In the genomic region with DNA sequence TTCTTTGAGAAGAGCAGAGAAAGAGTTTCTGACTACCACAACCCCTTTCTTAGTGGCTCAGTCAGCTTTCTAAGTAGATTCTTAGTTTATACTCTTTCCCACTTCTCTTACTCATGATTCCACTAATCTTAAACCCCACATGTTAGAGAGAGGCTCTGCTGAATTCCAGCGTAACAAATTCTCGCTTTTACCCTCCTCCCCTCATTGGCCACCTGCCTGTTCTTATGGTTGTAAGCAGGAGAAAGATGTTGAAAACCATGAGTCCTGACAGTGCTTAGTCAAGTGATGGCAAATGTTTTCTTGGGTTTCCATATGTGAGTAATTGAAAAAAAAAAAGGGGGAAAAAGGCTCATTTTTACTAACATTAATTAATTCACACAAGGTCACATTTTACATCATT, we compare ENCODE assay signal across 26 cellular contexts.
"Had no signal": no experiment of that assay in that cellular context is flagged by ENCODE, and none has a peak within 500 bp of the region (broad histone marks: within the 10 kb centered on the region; RNA-seq: fewer than 3 reads in every experiment).

No MANE protein-coding gene starts in this region.

- H3K4me3 ChIP-seq: esophagus squamous epithelium, gastroesophageal sphincter, heart left ventricle, hepatocyte, left lung, neural progenitor cell, prostate gland, right atrium auricular region, smooth muscle cell, stomach, testis, tibial artery had no signal

- H3K27ac ChIP-seq: esophagus squamous epithelium, gastroesophageal sphincter, heart left ventricle, hepatocyte, left lung, neural progenitor cell, prostate gland, right atrium auricular region, stomach, testis, tibial artery had no signal

- ATAC-seq: effector memory CD8-positive, alpha-beta T cell; gastroesophageal sphincter; heart left ventricle; left lung; naive thymus-derived CD4-positive, alpha-beta T cell; sciatic nerve had no signal

- DNase-seq: cortex of kidney; effector memory CD8-positive, alpha-beta T cell; erythroblast; esophagus squamous epithelium; foreskin fibroblast; heart left ventricle; kidney; left lung; mesendoderm; midbrain; naive thymus-derived CD4-positive, alpha-beta T cell; stimulated activated CD4-positive, alpha-beta T cell treated with anti-CD3 and anti-CD28 coated beads, Interleukin-12 subunit alpha, Interleukin-12 subunit beta, amount 100 ng/mL, for 4 hours; stimulated activated CD4-positive, alpha-beta T cell treated with anti-CD3 and anti-CD28 coated beads, Interleukin-1b, Interleukin-23, amount 100 ng/mL, for 48 hours; stimulated activated CD4-positive, alpha-beta T cell treated with anti-CD3 and anti-CD28 coated beads, Interleukin-4, amount 100 ng/mL, for 1 hour; stimulated activated CD8-positive, alpha-beta memory T cell treated with anti-CD3 and anti-CD28 coated beads, Interleukin-4, amount 100 ng/mL, for 48 hours; stimulated activated naive CD4-positive, alpha-beta T cell treated with Interleukin-2 at 50 U/mL for 16 hours; stomach; testis; tibial artery had no signal

- H3K27me3 ChIP-seq: esophagus squamous epithelium, gastroesophageal sphincter, heart left ventricle, hepatocyte, left lung, neural progenitor cell, right atrium auricular region, stomach, testis, tibial artery had no signal

- H3K4me1 ChIP-seq: esophagus squamous epithelium, gastroesophageal sphincter, left lung, prostate gland, right atrium auricular region, stomach, testis, tibial artery had no signal
